In genomic region chr3:39153977-39154299, GRCh38 we compare ENCODE assay signal across 8 cellular contexts. TPM values are rescaled to one million over a fixed set of nuclear protein-coding genes. Genes with fewer than 3 reads are reported as not detected.
A peak's percentile ranks its signal among the peaks of the same experiment; 100 is the strongest.
DNase-seq lines count a peak whose midpoint lies in the region; ATAC-seq, FAIRE-seq and TF ChIP-seq lines count a peak whose summit lies in the region.

No MANE protein-coding gene starts in this region.

- no peaks in the 10 kb centered on the region for H3K36me3 Mint-ChIP-seq in IgD-negative memory B cell
- H3K36me3 Mint-ChIP-seq in naive thymus-derived CD4-positive, alpha-beta T cell, result peaks cover 0 to 8% (median 0%) of the 10 kb centered on the region in 5 donors

- POLR2A ChIA-PET in A549 (lab: Yijun Ruan, JAX), result interaction anchor here (1.3 to 1.5 kb wide), 2 partner anchors 13 to 24 kb away, joined by 7 to 11 read pairs; no protein-coding TSS in a partner anchor
- POLR2A ChIA-PET in naive thymus-derived CD4-positive, alpha-beta T cell (lab: Charles Lee), result no interaction called here

- no peaks in the 10 kb centered on the region for H3K27me3 ChIP-seq in naive thymus-derived CD4-positive, alpha-beta T cell (ENCODE audit: control insufficient read depth in 2 of 2, insufficient read depth in 2 of 2, low read length in 2 of 2)

- no peaks in the 10 kb centered on the region for H3K9me3 ChIP-seq in A549
- no peaks in the 10 kb centered on the region for H3K9me3 ChIP-seq in naive thymus-derived CD4-positive, alpha-beta T cell (ENCODE audit: control insufficient read depth in 2 of 3, low read length in 3 of 3)

- TF ChIP-seq EP300 in A549 (IDR thresholded peaks at IDR 0.05), result no peak

- ATAC-seq in A549 (no peak), HG03159 (IDR thresholded peaks at IDR 0.05; ENCODE audit: unreplicated experiment) (no peak)
- no peak for ATAC-seq in naive thymus-derived CD4-positive, alpha-beta T cell

- FAIRE-seq in A549 (lab: Jason Lieb, UNC), result no peak

- TF ChIP-seq CTCF in A549 (IDR thresholded peaks at IDR 0.05), result no peak

- peaks cover 0 to 4% (median 0%) of the 10 kb centered on the region in 3 experiments for H3K36me3 ChIP-seq in naive thymus-derived CD4-positive, alpha-beta T cell (ENCODE audit: control insufficient read depth in 2 of 3, insufficient read depth in 3 of 3, low read length in 3 of 3)

- DNase-seq in A549 (ENCODE audit: low read depth in 1 of 2, low spot score in 1 of 2) (no peak), NCI-H1694 (lab: John Stamatoyannopoulos, UW) (no peak), NCI-H187 treated with DMSO at 0.1 percent for 48 hours (lab: John Stamatoyannopoulos, UW) (no peak), retina (no peak)
- DNase-seq in naive thymus-derived CD4-positive, alpha-beta T cell, result no peak

- intact Hi-C loops in naive thymus-derived CD4-positive, alpha-beta T cell (cut with micrococcal nuclease), result no loop called here

- H3K4me3 Mint-ChIP-seq in IgD-negative memory B cell, result peak overlapping the region; percentile 77 to 92 (median 82)
- peak overlapping the region; percentile 59 to 95 (median 79) for H3K4me3 Mint-ChIP-seq in naive thymus-derived CD4-positive, alpha-beta T cell

- H3K27ac Mint-ChIP-seq in IgD-negative memory B cell, result peak overlapping the region; percentile 89 to 95 (median 89)
- H3K27ac Mint-ChIP-seq in naive thymus-derived CD4-positive, alpha-beta T cell, result peak overlapping the region; percentile 85 to 95 (median 90)

- H3K4me2 ChIP-seq in A549, result peak overlapping the region; percentile 80

- peaks cover 24 to 36% (median 35%) of the 10 kb centered on the region in 3 donors for H3K4me1 Mint-ChIP-seq in IgD-negative memory B cell
- peaks cover 42 to 53% (median 50%) of the 10 kb centered on the region in 7 donors for H3K4me1 Mint-ChIP-seq in naive thymus-derived CD4-positive, alpha-beta T cell

- peak overlapping the region; percentile 95 for H3K4me3 ChIP-seq in A549
- no peak overlapping the region for H3K4me3 ChIP-seq in naive thymus-derived CD4-positive, alpha-beta T cell (ENCODE audit: low read length)

- peaks cover 36% of the 10 kb centered on the region for H3K4me1 ChIP-seq in A549
- peaks cover 31 to 37% of the 10 kb centered on the region in 2 donors for H3K4me1 ChIP-seq in naive thymus-derived CD4-positive, alpha-beta T cell (ENCODE audit: control insufficient read depth in 2 of 2, insufficient read depth in 2 of 2, low read length in 2 of 2)

- peaks cover 1% of the 10 kb centered on the region for H3K27me3 Mint-ChIP-seq in IgD-negative memory B cell
- peaks cover 0 to 5% (median 0%) of the 10 kb centered on the region in 5 donors for H3K27me3 Mint-ChIP-seq in naive thymus-derived CD4-positive, alpha-beta T cell

- H3K9me3 Mint-ChIP-seq in IgD-negative memory B cell, result no peaks in the 10 kb centered on the region
- no peaks in the 10 kb centered on the region for H3K9me3 Mint-ChIP-seq in naive thymus-derived CD4-positive, alpha-beta T cell

- H3K27ac ChIP-seq in A549, result peak overlapping the region; percentile 94 to 96
- peak overlapping the region; percentile 89 for H3K27ac ChIP-seq in cingulate gyrus (ENCODE audit: low read depth, low read length)
- H3K27ac ChIP-seq in naive thymus-derived CD4-positive, alpha-beta T cell (ENCODE audit: low read depth, low read length), result peak overlapping the region; percentile 100

- WGBS in A549 (ENCODE audit: missing lambda C conversion rate), result 2% methylated on average over 5 of the region's 9 CpGs

- CTCF ChIA-PET in A549 (lab: Yijun Ruan, JAX), result interaction anchor here (1.0 kb wide), 2 partner anchors 31 to 36 kb away, joined by 3 to 4 read pairs; no protein-coding TSS in a partner anchor
- CTCF ChIA-PET in naive thymus-derived CD4-positive, alpha-beta T cell (lab: Charles Lee), result no interaction called here

- TF ChIP-seq RAD21 in A549 (conservative IDR thresholded peaks at IDR 0.05 in 1 of 2, IDR thresholded peaks at IDR 0.05 in 1 of 2), result no peak

- no peak for TF ChIP-seq POLR2A in A549 (IDR thresholded peaks at IDR 0.05; ENCODE audit: low read length)

TF ChIP-seq in A549, 52 proteins besides CTCF, POLR2A, EP300 and RAD21 (continues in another document):
- TF ChIP-seq TFCP2L1 (CRISPR knock-in tag; IDR thresholded peaks at IDR 0.05) (no peak), FOSL2 (IDR thresholded peaks at IDR 0.05) (no peak), FOSL2 (CRISPR knock-in tag; IDR thresholded peaks at IDR 0.05) (no peak), PHF8 (IDR thresholded peaks at IDR 0.05; ENCODE audit: borderline replicate concordance, low read depth) (no peak), MAX (IDR thresholded peaks at IDR 0.05) (no peak), RARB (CRISPR knock-in tag; IDR thresholded peaks at IDR 0.05) (no peak), CBX2 (IDR thresholded peaks at IDR 0.05; ENCODE audit: borderline replicate concordance, low read depth) (no peak), KDM1A (IDR thresholded peaks at IDR 0.05; ENCODE audit: low read depth) (no peak), TP53 (CRISPR knock-in tag; IDR thresholded peaks at IDR 0.05) (no peak), ELK1 (IDR thresholded peaks at IDR 0.05; ENCODE audit: low read depth, low read length) (no peak), EHMT2 (IDR thresholded peaks at IDR 0.05; ENCODE audit: low read depth) (no peak), KDM5A (IDR thresholded peaks at IDR 0.05) (no peak), HOXA7 (CRISPR knock-in tag; IDR thresholded peaks at IDR 0.05) (no peak), HES2 (IDR thresholded peaks at IDR 0.05) (no peak), BCL3 (IDR thresholded peaks at IDR 0.05) (no peak), ZSCAN20 (CRISPR knock-in tag; IDR thresholded peaks at IDR 0.05) (no peak)

RNA-seq across cellular contexts. Expression of gene CSRNP1, which starts 0.5 kb away (rescaled TPM):
- polyA plus RNA-seq in A549 (2011; rRNA removed), result 15.5 and 15.6 TPM in 2 replicates
- polyA plus RNA-seq in A549 (2012; cell fraction: cytosol; rRNA removed), result 15.8 and 22.0 TPM in 2 replicates
- polyA plus RNA-seq in A549 (2012; cell fraction: nucleus; rRNA removed), result 40.2 and 41.8 TPM in 2 replicates
- 10.7 to 12.9 TPM (median 12.0 TPM) in 3 replicates for polyA plus RNA-seq in A549 (2017; fragmentation: RNase III; extraction: RNeasy Plus Mini Kit Qiagen cat#74134 plus additional on column Dnase treatment)
- polyA minus RNA-seq in A549 (2011; rRNA and poly(A)+ RNA removed), result 36.0 and 40.0 TPM in 2 replicates
- polyA plus RNA-seq in IgD-negative memory B cell, result 79.9 TPM
- total RNA-seq in naive thymus-derived CD4-positive, alpha-beta T cell, result 100 to 1,000 TPM in 2 of 5 experiments, 10 to 100 TPM in 3; 13.7 to 319 (median 22.9) TPM
- polyA plus RNA-seq in naive thymus-derived CD4-positive, alpha-beta T cell, result 10 to 100 TPM in 1 of 2 donors, 1 to 10 TPM in 1; 9.8 to 12.1 TPM

RNA-seq across cellular contexts. Expression of gene XIRP1, which starts 38.5 kb away (rescaled TPM):
- polyA plus RNA-seq in A549 (2011; rRNA removed), result not detected in 2 replicates
- not detected in 2 replicates for polyA plus RNA-seq in A549 (2012; cell fraction: cytosol; rRNA removed)
- not detected in 2 replicates for polyA plus RNA-seq in A549 (2012; cell fraction: nucleus; rRNA removed)
- not detected in 3 replicates for polyA plus RNA-seq in A549 (2017; fragmentation: RNase III; extraction: RNeasy Plus Mini Kit Qiagen cat#74134 plus additional on column Dnase treatment)
- polyA minus RNA-seq in A549 (2011; rRNA and poly(A)+ RNA removed), result not detected in 2 replicates
- polyA plus RNA-seq in IgD-negative memory B cell, result not detected
- total RNA-seq in naive thymus-derived CD4-positive, alpha-beta T cell, result under 1 TPM in 1 of 5 experiments, not detected in 4; 0.07 TPM
- not detected for polyA plus RNA-seq in naive thymus-derived CD4-positive, alpha-beta T cell

RNA-seq across cellular contexts. Expression of gene TTC21A, which starts 46.5 kb away (rescaled TPM):
- polyA plus RNA-seq in A549 (2011; rRNA removed) (1.4 and 2.0 TPM in 2 replicates), A549 (2017; fragmentation: RNase III; extraction: RNeasy Plus Mini Kit Qiagen cat#74134 plus additional on column Dnase treatment) (1.1 to 1.5 TPM (median 1.1 TPM) in 3 replicates), IgD-negative memory B cell (5.5 TPM)
- 0.84 and 1.1 TPM in 2 replicates for polyA plus RNA-seq in A549 (2012; cell fraction: cytosol; rRNA removed)
- polyA plus RNA-seq in A549 (2012; cell fraction: nucleus; rRNA removed), result 5.0 and 6.6 TPM in 2 replicates
- 3.0 and 6.0 TPM in 2 replicates for polyA minus RNA-seq in A549 (2011; rRNA and poly(A)+ RNA removed)
- total RNA-seq in naive thymus-derived CD4-positive, alpha-beta T cell, result 1 to 10 TPM; 2.8 to 9.7 (median 5.3) TPM
- under 1 TPM; 0.37 to 0.63 TPM for polyA plus RNA-seq in naive thymus-derived CD4-positive, alpha-beta T cell

RNA-seq across cellular contexts. Expression of gene GORASP1, which starts 46.5 kb away (rescaled TPM):
- 30.3 and 38.9 TPM in 2 replicates for polyA plus RNA-seq in A549 (2011; rRNA removed)
- 28.3 and 35.0 TPM in 2 replicates for polyA plus RNA-seq in A549 (2012; cell fraction: cytosol; rRNA removed)
- polyA plus RNA-seq in A549 (2012; cell fraction: nucleus; rRNA removed), result 90.4 and 93.9 TPM in 2 replicates
- 27.4 to 36.3 TPM (median 32.3 TPM) in 3 replicates for polyA plus RNA-seq in A549 (2017; fragmentation: RNase III; extraction: RNeasy Plus Mini Kit Qiagen cat#74134 plus additional on column Dnase treatment)
- 44.6 and 45.2 TPM in 2 replicates for polyA minus RNA-seq in A549 (2011; rRNA and poly(A)+ RNA removed)
- 33.3 TPM for polyA plus RNA-seq in IgD-negative memory B cell
- total RNA-seq in naive thymus-derived CD4-positive, alpha-beta T cell, result 10 to 100 TPM; 28.2 to 58.5 (median 44.6) TPM
- polyA plus RNA-seq in naive thymus-derived CD4-positive, alpha-beta T cell, result 10 to 100 TPM; 14.8 to 22.0 TPM
